Comparison of ENCODE assay signal across 20 cellular contexts in genomic region chr6:12640438-12640837, GRCh38.
"Had no signal": no experiment of that assay in that cellular context is flagged by ENCODE, and none has a peak within 500 bp of the region (broad histone marks: within the 10 kb centered on the region; RNA-seq: fewer than 3 reads in every experiment).

No MANE protein-coding gene starts in this region.

- H3K27me3 ChIP-seq: colonic mucosa, esophagus muscularis mucosa, foreskin keratinocyte, left lung had no signal

- H3K27ac ChIP-seq: colonic mucosa, esophagus muscularis mucosa, foreskin keratinocyte, gastrocnemius medialis, heart right ventricle, left lung, lower lobe of right lung had no signal

- H3K4me3 ChIP-seq: colonic mucosa, esophagus muscularis mucosa, gastrocnemius medialis, heart right ventricle, left lung, lower lobe of right lung had no signal

- H3K9me3 Mint-ChIP-seq: dendritic cell treated with granulocyte-macrophage colony-stimulating factor and Interleukin-4, amounts not matched to agents 40 ng/mL and 50 ng/mL, for 4 days had no signal

- H3K9me3 ChIP-seq: colonic mucosa, esophagus muscularis mucosa, left lung had no signal

- H3K27ac Mint-ChIP-seq: dendritic cell treated with granulocyte-macrophage colony-stimulating factor and Interleukin-4, amounts not matched to agents 40 ng/mL and 50 ng/mL, for 4 days; effector memory CD8-positive, alpha-beta T cell; naive thymus-derived CD4-positive, alpha-beta T cell had no signal

- H3K36me3 ChIP-seq: colonic mucosa, esophagus muscularis mucosa, gastrocnemius medialis, heart right ventricle, left lung, lower lobe of right lung had no signal

- FAIRE-seq: endothelial cell of umbilical vein, keratinocyte had no signal

- ATAC-seq: effector memory CD8-positive, alpha-beta T cell; foreskin keratinocyte; gastrocnemius medialis; heart right ventricle; left cardiac atrium; left lung; left ventricle myocardium superior; lower lobe of right lung; naive thymus-derived CD4-positive, alpha-beta T cell had no signal

- H3K4me3 Mint-ChIP-seq: dendritic cell treated with granulocyte-macrophage colony-stimulating factor and Interleukin-4, amounts not matched to agents 40 ng/mL and 50 ng/mL, for 4 days; effector memory CD8-positive, alpha-beta T cell; naive thymus-derived CD4-positive, alpha-beta T cell had no signal

- DNase-seq: colonic mucosa; effector CD8-positive, alpha-beta T cell; effector memory CD8-positive, alpha-beta T cell; foreskin keratinocyte; gastrocnemius medialis; glutamatergic neuron; head of caudate nucleus; heart right ventricle; hippocampal formation; left cardiac atrium; left lung; left ventricle myocardium superior; lower lobe of right lung; mesenchymal stem cell; midbrain; naive thymus-derived CD4-positive, alpha-beta T cell had no signal

- H3K4me1 ChIP-seq: colonic mucosa, esophagus muscularis mucosa, foreskin keratinocyte, gastrocnemius medialis, lower lobe of right lung had no signal
